8 cellular contexts compared by ENCODE assay signal in the genomic region with DNA sequence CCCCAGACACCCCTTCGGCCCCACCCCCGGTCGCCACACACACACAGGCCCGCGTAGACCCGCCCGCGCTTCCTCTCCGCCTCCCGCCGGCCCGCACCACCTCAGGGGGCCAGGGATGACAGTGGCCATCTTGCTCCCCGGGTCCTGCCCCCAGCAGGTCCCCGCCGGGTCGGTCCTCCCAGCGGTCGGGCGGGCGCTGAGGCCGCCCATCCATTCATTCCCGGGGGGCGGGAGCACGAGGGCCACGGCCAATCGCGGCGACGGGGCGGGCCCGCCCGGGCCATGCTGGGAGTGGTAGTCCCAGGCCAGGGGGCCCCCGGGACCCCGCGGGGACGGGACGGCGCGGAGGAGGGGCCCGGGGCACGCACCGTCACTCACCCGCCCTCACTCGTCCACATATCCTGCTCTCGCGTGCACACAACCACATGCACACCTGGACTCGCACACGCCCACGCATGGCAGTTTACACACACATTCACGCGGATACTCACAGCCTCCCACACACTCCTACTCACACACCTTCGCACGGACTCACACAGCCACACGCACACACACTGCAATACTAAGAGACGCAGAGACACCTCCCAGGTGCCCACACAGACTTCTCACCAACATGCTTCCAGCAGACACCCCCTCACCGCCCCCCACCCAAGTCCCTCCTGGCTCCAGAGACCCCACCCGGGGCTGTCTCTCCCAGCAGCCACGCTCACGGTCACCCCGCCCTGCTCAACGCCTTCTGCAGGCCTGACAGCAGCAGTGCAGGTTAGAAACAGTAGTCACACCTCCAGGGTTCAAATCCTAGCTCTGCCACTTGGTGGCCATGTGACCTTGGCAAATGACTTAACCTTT. TPM values are rescaled to one million over a fixed set of nuclear protein-coding genes. Genes with fewer than 3 reads are reported as not detected.
DNase-seq lines count a peak whose midpoint lies in the region; ATAC-seq and TF ChIP-seq lines count a peak whose summit lies in the region.

A gene (minus strand): TSS at position 209 of the 849 bp plus-strand sequence. CDS start 80 bp downstream, at position 129.

- peak; percentile 66 for ATAC-seq in HG02884 (IDR thresholded peaks at IDR 0.05; ENCODE audit: unreplicated experiment)
- no peak for ATAC-seq in lung (ENCODE audit: insufficient read depth, low FRiP score)

- H3K27me3 ChIP-seq in lung (ENCODE audit: control insufficient read depth, insufficient read depth), result peaks cover 12% of the 10 kb centered on the region

- peaks cover 3 to 11% of the 10 kb centered on the region in 2 donors for H3K4me1 ChIP-seq in lung (ENCODE audit: control insufficient read depth in 2 of 2, insufficient read depth in 2 of 2, low read length in 2 of 2)

- 3 to 4% methylated on average over 44 to 61 of the region's 61 CpGs for WGBS in lung, 2 donors

- peaks cover 0 to 5% of the 10 kb centered on the region in 2 donors for H3K9me3 ChIP-seq in lung (ENCODE audit: control insufficient read depth in 2 of 2, insufficient read depth in 1 of 2, low read length in 1 of 2)

- no peak within 1 kb of the TSS for H3K27ac ChIP-seq in lung (ENCODE audit: low read depth in 1 of 2, low read length in 1 of 2)

- TF ChIP-seq CTCF in lung (IDR thresholded peaks at IDR 0.05; ENCODE audit: control extremely low read depth, extremely low read depth), result no peak

- no peaks in the 10 kb centered on the region for H3K36me3 ChIP-seq in lung (ENCODE audit: control insufficient read depth in 2 of 2, insufficient read depth in 2 of 2, low read length in 2 of 2)

- peak within 1 kb of the TSS; percentile 16 for H3K4me3 ChIP-seq in lung

- DNase-seq in NCI-H2029 (lab: John Stamatoyannopoulos, UW) (peak; percentile 51), NCI-H2029 treated with DMSO at 0.1 percent for 48 hours (lab: John Stamatoyannopoulos, UW) (no peak), NCI-H226 (peak; percentile 85), dermis blood vessel endothelial cell (peak; percentile 69), lung (ENCODE audit: low spot score) (no peak)
- DNase-seq in activated CD4-positive, alpha-beta T cell treated with anti-CD3 and anti-CD28 coated beads for 24 hours (ENCODE audit: low read depth in 2 of 2), result peak; percentile 26 to 48
- DNase-seq in stimulated activated CD8-positive, alpha-beta memory T cell treated with anti-CD3 and anti-CD28 coated beads, Interleukin-7, amount 100 ng/mL, for 4 hours (ENCODE audit: low read depth in 2 of 2), result peak; percentile 49 to 52

RNA-seq across cellular contexts. Expression of the gene that starts here (rescaled TPM):
- total RNA-seq in dermis blood vessel endothelial cell (0.34 and 0.47 TPM in 2 replicates), lung (1 to 10 TPM; 1.3 to 1.7 TPM)
- polyA plus RNA-seq in lung, result 1 to 10 TPM in 1 of 2 donors, not detected in 1; 1.4 TPM

Comparison
In these comparisons a context has a peak if more than half of its experiments do, and no peak if none do; other contexts are left out.
1. DNase-seq: peak in NCI-H2029 (single experiment), NCI-H226 (single experiment), activated CD4-positive, alpha-beta T cell treated with anti-CD3 and anti-CD28 coated beads for 24 hours (2 of 2) and stimulated activated CD8-positive, alpha-beta memory T cell treated with anti-CD3 and anti-CD28 coated beads, Interleukin-7, amount 100 ng/mL, for 4 hours (2 of 2); none in NCI-H2029 treated with DMSO at 0.1 percent for 48 hours (single experiment) and lung (single experiment).
2. Peak in DNase-seq in dermis blood vessel endothelial cell; RNA of the gene not detected or under 1 TPM.